ENCODE assay signal across 8 cellular contexts in genomic region chr17:74466111-74466784, GRCh38. TPM values are rescaled to one million over a fixed set of nuclear protein-coding genes. Genes with fewer than 3 reads are reported as not detected.
DNase-seq lines count a peak whose midpoint lies in the region; ATAC-seq and TF ChIP-seq lines count a peak whose summit lies in the region.

Gene CD300A (plus strand): TSS chr17:74466634. CDS start chr17:74466704, 70 bp downstream.

- peaks cover 7% of the 10 kb centered on the region for H3K36me3 Mint-ChIP-seq in activated T-cell treated with anti-CD3 and anti-CD28 coated beads, Interleukin-2, amount 50 U/mL, for 4 hours (ENCODE audit: insufficient read depth)
- no peaks in the 10 kb centered on the region for H3K36me3 Mint-ChIP-seq in activated CD8-positive, alpha-beta T cell treated with anti-CD3 and anti-CD28 coated beads for 36 hours (ENCODE audit: low read depth)

- peak; percentile 15 to 16 for ATAC-seq in activated T-cell treated with anti-CD3 and anti-CD28 coated beads, Interleukin-2, amount 50 U/mL, for 4 hours
- ATAC-seq in activated CD8-positive, alpha-beta T cell treated with anti-CD3 and anti-CD28 coated beads for 36 hours = no peak
- ATAC-seq in right lobe of liver (peak; percentile 18 to 46 (median 40)), HG02852 (IDR thresholded peaks at IDR 0.05; ENCODE audit: unreplicated experiment) (no peak)

- no peak for TF ChIP-seq EP300 in transverse colon (IDR thresholded peaks at IDR 0.05; ENCODE audit: low read depth)

- H3K4me3 Mint-ChIP-seq in activated T-cell treated with anti-CD3 and anti-CD28 coated beads, Interleukin-2, amount 50 U/mL, for 4 hours = no peak within 1 kb of the TSS
- H3K4me3 Mint-ChIP-seq in activated CD8-positive, alpha-beta T cell treated with anti-CD3 and anti-CD28 coated beads for 36 hours = no peak within 1 kb of the TSS

- peak within 1 kb of the TSS; percentile 63 for H3K27ac Mint-ChIP-seq in activated CD8-positive, alpha-beta T cell treated with anti-CD3 and anti-CD28 coated beads for 36 hours

- no peaks in the 10 kb centered on the region for H3K27me3 Mint-ChIP-seq in activated T-cell treated with anti-CD3 and anti-CD28 coated beads, Interleukin-2, amount 50 U/mL, for 4 hours (ENCODE audit: low read depth)
- H3K27me3 Mint-ChIP-seq in activated CD8-positive, alpha-beta T cell treated with anti-CD3 and anti-CD28 coated beads for 36 hours = no peaks in the 10 kb centered on the region

- H3K36me3 ChIP-seq in right lobe of liver = no peaks in the 10 kb centered on the region
- no peaks in the 10 kb centered on the region for H3K36me3 ChIP-seq in transverse colon
- H3K36me3 ChIP-seq in vagina = no peaks in the 10 kb centered on the region

- in situ Hi-C loops in transverse colon (cut with MboI; ENCODE audit: low pct_ligation_motif_present in 1 of 4, low pct_unique_long_range_greater_than_20kb in 1 of 4, low sequenced_read_pairs in 3 of 4) = no loop called here

- no peaks in the 10 kb centered on the region for H3K9me3 Mint-ChIP-seq in activated T-cell treated with anti-CD3 and anti-CD28 coated beads, Interleukin-2, amount 50 U/mL, for 4 hours
- no peaks in the 10 kb centered on the region for H3K9me3 Mint-ChIP-seq in activated CD8-positive, alpha-beta T cell treated with anti-CD3 and anti-CD28 coated beads for 36 hours

- no peak for DNase-seq in activated T-cell treated with anti-CD3 and anti-CD28 coated beads, Interleukin-2, amount 50 U/mL, for 4 hours
- no peak for DNase-seq in activated T-cell treated with anti-CD3 and anti-CD28 coated beads for 4 hours
- no peak for DNase-seq in activated CD8-positive, alpha-beta T cell treated with anti-CD3 and anti-CD28 coated beads for 36 hours
- peak in 2 of 3 donors; percentile 65 to 80 for DNase-seq in right lobe of liver
- no peak for DNase-seq in transverse colon
- DNase-seq in DMS 273 treated with DMSO at 0.1 percent for 48 hours (lab: John Stamatoyannopoulos, UW) = no peak
- no peak for DNase-seq in vagina (ENCODE audit: extremely low spot score in 2 of 2)

- peaks cover 47% of the 10 kb centered on the region for H3K4me1 Mint-ChIP-seq in activated T-cell treated with anti-CD3 and anti-CD28 coated beads, Interleukin-2, amount 50 U/mL, for 4 hours (ENCODE audit: low read depth)
- peaks cover 41% of the 10 kb centered on the region for H3K4me1 Mint-ChIP-seq in activated CD8-positive, alpha-beta T cell treated with anti-CD3 and anti-CD28 coated beads for 36 hours (ENCODE audit: low read depth)

- H3K27ac ChIP-seq in right lobe of liver (peak within 1 kb of the TSS; percentile 31 to 76 (median 53)), transverse colon (peak within 1 kb of the TSS; percentile 48 to 71 (median 64)), vagina (no peak within 1 kb of the TSS)

- H3K4me1 ChIP-seq in right lobe of liver = no peaks in the 10 kb centered on the region
- H3K4me1 ChIP-seq in transverse colon = peaks cover 0 to 4% (median 1%) of the 10 kb centered on the region in 4 donors
- no peaks in the 10 kb centered on the region for H3K4me1 ChIP-seq in vagina

- no peaks in the 10 kb centered on the region for H3K9me3 ChIP-seq in right lobe of liver
- no peaks in the 10 kb centered on the region for H3K9me3 ChIP-seq in transverse colon
- no peaks in the 10 kb centered on the region for H3K9me3 ChIP-seq in vagina

- intact Hi-C loops in activated CD8-positive, alpha-beta T cell treated with anti-CD3 and anti-CD28 coated beads for 36 hours (cut with micrococcal nuclease) = no loop called here
- intact Hi-C loops in right lobe of liver (cut with DNase I) (no loop called here), transverse colon (cut with DNase I; ENCODE audit: low total_unique reads) (no loop called here), vagina (cut with DNase I) (no loop called here)

- POLR2A ChIA-PET in activated CD8-positive, alpha-beta T cell treated with anti-CD3 and anti-CD28 coated beads for 36 hours (lab: Charles Lee) = no interaction called here

- TF ChIP-seq CTCF in activated CD8-positive, alpha-beta T cell treated with anti-CD3 and anti-CD28 coated beads for 36 hours (IDR thresholded peaks at IDR 0.05) = no peak
- TF ChIP-seq CTCF in right lobe of liver (IDR thresholded peaks at IDR 0.05) = no peak
- TF ChIP-seq CTCF in transverse colon (IDR thresholded peaks at IDR 0.05) = no peak
- TF ChIP-seq CTCF in vagina (IDR thresholded peaks at IDR 0.05) = no peak

- peak within 1 kb of the TSS; percentile 16 to 41 (median 21) for H3K4me3 ChIP-seq in right lobe of liver
- H3K4me3 ChIP-seq in transverse colon = peak within 1 kb of the TSS in 2 of 4 donors; percentile 24 to 34
- H3K4me3 ChIP-seq in vagina = peak within 1 kb of the TSS in 1 of 2 donors; percentile 33

- 53% methylated on average over 12 of the region's 22 CpGs for WGBS in right lobe of liver (ENCODE audit: insufficient coverage, low coverage, low lambda C conversion rate, missing lambda C conversion rate)
- WGBS in transverse colon (ENCODE audit: low coverage in 1 of 2), 2 donors = 40 to 52% methylated on average over 1 to 22 of the region's 22 CpGs

- H3K27me3 ChIP-seq in right lobe of liver (no peaks in the 10 kb centered on the region), transverse colon (peaks cover 18% of the 10 kb centered on the region), vagina (no peaks in the 10 kb centered on the region)

- CTCF ChIA-PET in activated CD8-positive, alpha-beta T cell treated with anti-CD3 and anti-CD28 coated beads for 36 hours (lab: Charles Lee) = interaction anchor here (1.1 to 1.8 kb wide), 2 partner anchors 9 to 27 kb away, joined by 3 to 4 read pairs; no protein-coding TSS in a partner anchor

- peak; percentile 18 for TF ChIP-seq POLR2A in right lobe of liver (IDR thresholded peaks at IDR 0.05)
- peak; percentile 16 for TF ChIP-seq POLR2A in transverse colon (IDR thresholded peaks at IDR 0.05)
- TF ChIP-seq POLR2A in vagina (IDR thresholded peaks at IDR 0.05) = no peak

RNA-seq across cellular contexts. Expression of gene CD300A, which starts in this region (rescaled TPM):
- total RNA-seq in activated T-cell treated with anti-CD3 and anti-CD28 coated beads, Interleukin-2, amount 50 U/mL, for 4 hours = 1 to 10 TPM; 1.3 to 2.6 (median 2.1) TPM
- total RNA-seq in activated CD8-positive, alpha-beta T cell treated with anti-CD3 and anti-CD28 coated beads for 36 hours = 1 to 10 TPM; 2.2 to 2.4 TPM
- total RNA-seq in right lobe of liver = 10 to 100 TPM in 1 of 6 experiments, 1 to 10 TPM in 5; 4.8 to 16.6 (median 6.6) TPM
- 1 to 10 TPM in 2 of 4 donors, not detected in 2; 3.1 to 5.1 TPM for total RNA-seq in transverse colon
- total RNA-seq in vagina = 4.2 TPM

Comparison
In these comparisons a context has a peak if more than half of its experiments do, and no peak if none do; other contexts are left out.
1. ATAC-seq: peak in activated T-cell treated with anti-CD3 and anti-CD28 coated beads, Interleukin-2, amount 50 U/mL, for 4 hours (2 of 2) and right lobe of liver (4 of 4); none in activated CD8-positive, alpha-beta T cell treated with anti-CD3 and anti-CD28 coated beads for 36 hours (single experiment) and HG02852 (single experiment).
2. DNase-seq: peak in right lobe of liver (2 of 3); none in activated T-cell treated with anti-CD3 and anti-CD28 coated beads, Interleukin-2, amount 50 U/mL, for 4 hours (single experiment), activated T-cell treated with anti-CD3 and anti-CD28 coated beads for 4 hours (single experiment), activated CD8-positive, alpha-beta T cell treated with anti-CD3 and anti-CD28 coated beads for 36 hours (single experiment), transverse colon (single experiment), DMS 273 treated with DMSO at 0.1 percent for 48 hours (single experiment) and vagina (0 of 2).
3. POLR2A ChIP-seq: peak in right lobe of liver (single experiment) and transverse colon (single experiment); none in vagina (0 of 2).